Comparison of ENCODE assay signal across 10 cellular contexts in genomic region chr17:55743103-55743679, GRCh38. TPM values are rescaled to one million over a fixed set of nuclear protein-coding genes. Genes with fewer than 3 reads are reported as not detected.
A peak's percentile ranks its signal among the peaks of the same experiment; 100 is the strongest.
DNase-seq lines count a peak whose midpoint lies in the region; ATAC-seq and TF ChIP-seq lines count a peak whose summit lies in the region.
"Had no signal": no experiment of that assay in that cellular context is flagged by ENCODE, and none has a peak within 500 bp of the region (broad histone marks: within the 10 kb centered on the region; RNA-seq: fewer than 3 reads in every experiment).

No MANE protein-coding gene starts in this region.

- DNase-seq in Panc1 (ENCODE audit: low read depth, low spot score) (no peak), mucosa of gallbladder (ENCODE audit: low spot score) (peak; percentile 90), GF-D8 (lab: John Stamatoyannopoulos, UW) (no peak), heart right ventricle (no peak), globus pallidus (ENCODE audit: low spot score) (no peak), H7 (no peak)
- DNase-seq: stimulated activated naive CD8-positive, alpha-beta T cell treated with anti-CD3 and anti-CD28 coated beads, Interleukin-15, amount 100 ng/mL, for 72 hours had no signal

- H3K4me1 ChIP-seq in Panc1 (ENCODE audit: control insufficient read depth, insufficient read depth, low read length) (peaks cover 7% of the 10 kb centered on the region), heart right ventricle (no peaks in the 10 kb centered on the region)

- WGBS in heart right ventricle, 2 donors, result 57 to 72% methylated on average over 3 of the region's 3 CpGs

- peak; percentile 37 for ATAC-seq in GM19035 (IDR thresholded peaks at IDR 0.05; ENCODE audit: unreplicated experiment)
- peak; percentile 19 for ATAC-seq in HG03025 (IDR thresholded peaks at IDR 0.05; ENCODE audit: low FRiP score, unreplicated experiment)
- ATAC-seq in Panc1, result peak; percentile 78; the same call in 1 of the 2 replicates
- ATAC-seq in heart right ventricle, result no peak
- ATAC-seq: stimulated activated naive CD8-positive, alpha-beta T cell treated with anti-CD3 and anti-CD28 coated beads, Interleukin-15, amount 100 ng/mL, for 72 hours had no signal

- H3K27me3 ChIP-seq in Panc1 (ENCODE audit: control insufficient read depth, insufficient read depth, low read length) (no peaks in the 10 kb centered on the region), heart right ventricle (no peaks in the 10 kb centered on the region), H7 (ENCODE audit: control insufficient read depth, insufficient read depth, low read length) (no peaks in the 10 kb centered on the region)
- H3K27me3 ChIP-seq: cardiac muscle cell had no signal

- H3K4me3 ChIP-seq in Panc1 (ENCODE audit: low read depth in 2 of 2, low read length in 2 of 2) (0 out of 4 replicates have a peak overlapping the region, but pooled peaks of 1 of the 2 experiments have one; percentile 12), heart right ventricle (no peak overlapping the region), H7 (ENCODE audit: insufficient read depth, low read depth, low read length) (no peak overlapping the region)
- H3K4me3 ChIP-seq: cardiac muscle cell had no signal

- in situ Hi-C loops in Panc1 (cut with HindIII; ENCODE audit: low pct_unique_long_range_greater_than_20kb, low sequenced_read_pairs), result no loop called here

- BruUV-seq in Panc1 (replicated peaks; lab: Mats Ljungman, UMichigan), result no TSS peak

- H3K36me3 ChIP-seq in Panc1 (ENCODE audit: control insufficient read depth, insufficient read depth, low read length) (no peaks in the 10 kb centered on the region), heart right ventricle (no peaks in the 10 kb centered on the region), H7 (replicated peaks; ENCODE audit: control insufficient read depth, insufficient read depth, low read length) (no peaks in the 10 kb centered on the region)
- H3K36me3 ChIP-seq: cardiac muscle cell had no signal

- H3K9me3 ChIP-seq in Panc1 (ENCODE audit: control insufficient read depth, insufficient read depth, low read depth, low read length) (no peaks in the 10 kb centered on the region), heart right ventricle (no peaks in the 10 kb centered on the region)

- TF ChIP-seq CTCF in Panc1 (IDR thresholded peaks at IDR 0.05) (no peak), heart right ventricle (IDR thresholded peaks at IDR 0.05) (no peak)

- CTCF ChIA-PET in Panc1 (lab: Charles Lee), result interaction anchor here (0.9 kb wide), 1 partner anchor 27 kb away, joined by 3 read pairs; no protein-coding TSS in a partner anchor

- H3K27ac ChIP-seq in Panc1 (ENCODE audit: low read length) (peak overlapping the region; percentile 35; the same call in 1 of the 2 replicates), heart right ventricle (no peak overlapping the region)
- H3K27ac ChIP-seq: cardiac muscle cell had no signal

- POLR2A ChIA-PET in Panc1 (lab: Charles Lee), result interaction anchor here (0.6 kb wide), 1 partner anchor 31 kb away, joined by 4 read pairs; no protein-coding TSS in a partner anchor

- intact Hi-C loops in Panc1 (cut with micrococcal nuclease; ENCODE audit: unreplicated experiment), result no loop called here
- intact Hi-C loops in heart right ventricle (cut with DNase I), result no loop called here

RNA-seq across cellular contexts. Expression of gene PCTP, which starts 7.7 kb away (rescaled TPM):
- 23.7 TPM for total RNA-seq in Panc1 (2021; ENCODE audit: unreplicated experiment)
- 19.8 TPM for polyA plus RNA-seq in Panc1 (2012; ENCODE audit: insufficient read length)
- total RNA-seq in mucosa of gallbladder, result 18.8 TPM
- 10 to 100 TPM; 13.6 to 23.3 (median 19.9) TPM for total RNA-seq in heart right ventricle
- 10 to 100 TPM; 11.8 to 14.1 TPM for polyA plus RNA-seq in heart right ventricle
- total RNA-seq in H7 (2014; rRNA removed; shearing (Covaris generic)), result 19.7 and 20.3 TPM in 2 replicates

RNA-seq across cellular contexts. Expression of gene TMEM100, which starts 20.5 kb away (rescaled TPM):
- total RNA-seq in Panc1 (2021; ENCODE audit: unreplicated experiment) (0.10 TPM), mucosa of gallbladder (18.2 TPM), heart right ventricle (10 to 100 TPM in 1 of 10 donors, 1 to 10 TPM in 9; 1.6 to 12.1 (median 5.7) TPM)
- 0.17 TPM for polyA plus RNA-seq in Panc1 (2012; ENCODE audit: insufficient read length)
- polyA plus RNA-seq in heart right ventricle, result 1 to 10 TPM; 6.4 to 8.3 TPM
- 0.31 and 1.3 TPM in 2 replicates for total RNA-seq in H7 (2014; rRNA removed; shearing (Covaris generic))
- polyA plus RNA-seq: cardiac muscle cell had no signal

Comparison
In these comparisons a context has a peak if more than half of its experiments do, and no peak if none do; other contexts are left out.
1. ATAC-seq: peak in GM19035 (single experiment), HG03025 (single experiment) and Panc1 (single experiment); none in heart right ventricle (0 of 8).